8 cellular contexts compared by ENCODE assay signal in genomic region chr1:17439250-17440073, GRCh38. TPM values are rescaled to one million over a fixed set of nuclear protein-coding genes. Genes with fewer than 3 reads are reported as not detected.
DNase-seq lines count a peak whose midpoint lies in the region; ATAC-seq, FAIRE-seq and TF ChIP-seq lines count a peak whose summit lies in the region.

RCC2 (minus strand) TSS chr1:17439677; CDS start chr1:17438514, 1,163 bp downstream.

- ATAC-seq in HG03039 (IDR thresholded peaks at IDR 0.05; ENCODE audit: unreplicated experiment) (peak; percentile 27), GM19395 (IDR thresholded peaks at IDR 0.05; ENCODE audit: unreplicated experiment) (no peak)

- H3K4me3 ChIP-seq in choroid plexus epithelial cell (ENCODE audit: low read depth, low read length): peak within 1 kb of the TSS; percentile 76

- DNase-seq in GM12891 (ENCODE audit: insufficient read length, low spot score) (peak; percentile 81), NCI-H2227 treated with DMSO at 0.1 percent for 48 hours (lab: John Stamatoyannopoulos, UW) (peak; percentile 80), choroid plexus epithelial cell (ENCODE audit: low read depth) (peak; percentile 80), kidney tubule cell (ENCODE audit: low spot score) (peak; percentile 84)
- DNase-seq in activated CD4-positive, CD25-positive, alpha-beta regulatory T cell treated with anti-CD3 and anti-CD28 coated beads, Interleukin-2, amount 50 U/mL, for 72 hours: peak; percentile 72
- DNase-seq in stimulated activated CD4-positive, alpha-beta T cell treated with anti-CD3 and anti-CD28 coated beads, Interleukin-1b, Interleukin-23, amount 100 ng/mL, for 1 hour (ENCODE audit: low read depth in 2 of 2): peak; percentile 39 to 44

- peak; percentile 78 for FAIRE-seq in GM12891 (lab: Jason Lieb, UNC)

- peak; percentile 69; the same call in 1 of the 2 replicates for TF ChIP-seq POLR2A in GM12891 (IDR thresholded peaks at IDR 0.05; ENCODE audit: low read depth, low read length)

- TF ChIP-seq CTCF in choroid plexus epithelial cell (conservative IDR thresholded peaks at IDR 0.05; ENCODE audit: low read depth, low read length): no peak

TF ChIP-seq in GM12891, 5 proteins besides CTCF, POLR2A, EP300 and RAD21:
- peak; percentile 81 for TF ChIP-seq TAF1 (IDR thresholded peaks at IDR 0.05; ENCODE audit: low read depth, low read length)
- TF ChIP-seq SPI1 (IDR thresholded peaks at IDR 0.05; ENCODE audit: low read depth, low read length): no peak
- peak; percentile 62; the same call in 1 of the 2 replicates for TF ChIP-seq POLR2AphosphoS5 (IDR thresholded peaks at IDR 0.05; ENCODE audit: low read depth, low read length)
- TF ChIP-seq POU2F2 (IDR thresholded peaks at IDR 0.05; ENCODE audit: low read depth, low read length): no peak; the same call in 1 of the 2 replicates
TF ChIP-seq in GM12891: peak in this region for 2.

RNA-seq across cellular contexts. Expression of gene RCC2, which starts in this region (rescaled TPM):
- polyA plus RNA-seq in GM12891 (2012; ENCODE audit: low read depth, missing spikeins): 44.9 TPM
